8 cellular contexts compared by ENCODE assay signal in genomic region chr10:46282460-46283216, GRCh38. TPM values are rescaled to one million over a fixed set of nuclear protein-coding genes. Genes with fewer than 3 reads are reported as not detected.
DNase-seq lines count a peak whose midpoint lies in the region; ATAC-seq and TF ChIP-seq lines count a peak whose summit lies in the region.

No MANE protein-coding gene starts in this region.

- WGBS in lung, 2 donors = 2 to 5% methylated on average over 45 to 58 of the region's 58 CpGs

- intact Hi-C loops in activated CD8-positive, alpha-beta T cell treated with anti-CD3 and anti-CD28 coated beads for 36 hours (cut with micrococcal nuclease) = no loop called here

- H3K4me1 Mint-ChIP-seq in activated CD8-positive, alpha-beta T cell treated with anti-CD3 and anti-CD28 coated beads for 36 hours (ENCODE audit: low read depth) = peaks cover 21% of the 10 kb centered on the region

- H3K27ac Mint-ChIP-seq in activated CD8-positive, alpha-beta T cell treated with anti-CD3 and anti-CD28 coated beads for 36 hours = no peak overlapping the region

- H3K4me3 ChIP-seq in effector memory CD4-positive, alpha-beta T cell (ENCODE audit: insufficient read depth, low read depth, low read length, poor library complexity, severe bottlenecking) = peak overlapping the region; percentile 72
- H3K4me3 ChIP-seq in lung = peak overlapping the region; percentile 42

- no peaks in the 10 kb centered on the region for H3K36me3 Mint-ChIP-seq in activated CD8-positive, alpha-beta T cell treated with anti-CD3 and anti-CD28 coated beads for 36 hours (ENCODE audit: low read depth)

- POLR2A ChIA-PET in activated CD8-positive, alpha-beta T cell treated with anti-CD3 and anti-CD28 coated beads for 36 hours (lab: Charles Lee) = interaction anchor here (0.6 to 1.9 kb wide), 3 partner anchors 14 to 1097 kb away, joined by 3 to 6 read pairs (median 5); no protein-coding TSS in a partner anchor

- CTCF ChIA-PET in activated CD8-positive, alpha-beta T cell treated with anti-CD3 and anti-CD28 coated beads for 36 hours (lab: Charles Lee) = interaction anchor here (1.0 to 1.4 kb wide), 2 partner anchors 176 to 1098 kb away, joined by 4 to 5 read pairs; no protein-coding TSS in a partner anchor

- H3K36me3 ChIP-seq in effector memory CD4-positive, alpha-beta T cell (ENCODE audit: control insufficient read depth, insufficient read depth, low read length) = no peaks in the 10 kb centered on the region
- H3K36me3 ChIP-seq in lung (ENCODE audit: control insufficient read depth in 2 of 2, insufficient read depth in 2 of 2, low read length in 2 of 2) = no peaks in the 10 kb centered on the region

- peak overlapping the region; percentile 67 for H3K4me3 Mint-ChIP-seq in activated CD8-positive, alpha-beta T cell treated with anti-CD3 and anti-CD28 coated beads for 36 hours

- DNase-seq in DMS153 (lab: John Stamatoyannopoulos, UW) = peak; percentile 8
- no peak for DNase-seq in DMS153 treated with DMSO at 0.1 percent for 48 hours (lab: John Stamatoyannopoulos, UW; ENCODE audit: unreplicated experiment)
- DNase-seq in MV-4-11 (lab: John Stamatoyannopoulos, UW) = peak; percentile 59
- peak; percentile 64 for DNase-seq in activated CD8-positive, alpha-beta T cell treated with anti-CD3 and anti-CD28 coated beads for 36 hours
- peak; percentile 49 to 64 (median 58) for DNase-seq in effector memory CD4-positive, alpha-beta T cell
- DNase-seq in lung (ENCODE audit: low spot score) = peak; percentile 67
- peak in 2 of 3 donors; percentile 28 to 39 for DNase-seq in stimulated activated CD4-positive, alpha-beta T cell treated with anti-CD3 and anti-CD28 coated beads, TNF-alpha, amount 100 ng/mL, for 48 hours (ENCODE audit: low read depth in 3 of 3)

- H3K9me3 Mint-ChIP-seq in activated CD8-positive, alpha-beta T cell treated with anti-CD3 and anti-CD28 coated beads for 36 hours = no peaks in the 10 kb centered on the region

- no peaks in the 10 kb centered on the region for H3K9me3 ChIP-seq in effector memory CD4-positive, alpha-beta T cell (ENCODE audit: control insufficient read depth, low read length)
- no peaks in the 10 kb centered on the region for H3K9me3 ChIP-seq in lung (ENCODE audit: control insufficient read depth in 2 of 2, insufficient read depth in 1 of 2, low read length in 1 of 2)

- H3K4me1 ChIP-seq in effector memory CD4-positive, alpha-beta T cell (ENCODE audit: control insufficient read depth, insufficient read depth, low read length, poor library complexity, severe bottlenecking) = peaks cover 4% of the 10 kb centered on the region
- H3K4me1 ChIP-seq in lung (ENCODE audit: control insufficient read depth in 2 of 2, insufficient read depth in 2 of 2, low read length in 2 of 2) = peaks cover 0 to 8% of the 10 kb centered on the region in 2 donors

- no peak for TF ChIP-seq CTCF in activated CD8-positive, alpha-beta T cell treated with anti-CD3 and anti-CD28 coated beads for 36 hours (IDR thresholded peaks at IDR 0.05)
- no peak for TF ChIP-seq CTCF in lung (IDR thresholded peaks at IDR 0.05; ENCODE audit: control extremely low read depth, extremely low read depth)

- no peaks in the 10 kb centered on the region for H3K27me3 ChIP-seq in effector memory CD4-positive, alpha-beta T cell (replicated peaks; ENCODE audit: control insufficient read depth, insufficient read depth, low read length, poor library complexity, severe bottlenecking)
- no peaks in the 10 kb centered on the region for H3K27me3 ChIP-seq in lung (ENCODE audit: control insufficient read depth, insufficient read depth)

- peak overlapping the region; percentile 38 for H3K27ac ChIP-seq in effector memory CD4-positive, alpha-beta T cell (ENCODE audit: insufficient read depth, low read length, poor library complexity, severe bottlenecking)
- H3K27ac ChIP-seq in lung (ENCODE audit: low read depth in 1 of 2, low read length in 1 of 2) = no peak overlapping the region

- peaks cover 12% of the 10 kb centered on the region for H3K27me3 Mint-ChIP-seq in activated CD8-positive, alpha-beta T cell treated with anti-CD3 and anti-CD28 coated beads for 36 hours

- ATAC-seq in activated CD8-positive, alpha-beta T cell treated with anti-CD3 and anti-CD28 coated beads for 36 hours = peak; percentile 76
- ATAC-seq in lung (ENCODE audit: insufficient read depth, low FRiP score) = peak; percentile 83
- no peak for ATAC-seq in HG03139 (IDR thresholded peaks at IDR 0.05; ENCODE audit: unreplicated experiment)

RNA-seq across cellular contexts. Expression of gene ANTXRL, which starts 4.2 kb away (rescaled TPM):
- total RNA-seq in activated CD8-positive, alpha-beta T cell treated with anti-CD3 and anti-CD28 coated beads for 36 hours = not detected
- total RNA-seq in lung = not detected
- not detected for polyA plus RNA-seq in lung
